ENCODE assay signal across 30 cellular contexts in genomic region chr6:111219785-111220184, GRCh38.
"Had no signal": no experiment of that assay in that cellular context is flagged by ENCODE, and none has a peak within 500 bp of the region (broad histone marks: within the 10 kb centered on the region; RNA-seq: fewer than 3 reads in every experiment).

No MANE protein-coding gene starts in this region.

- ATAC-seq: activated CD4-positive, alpha-beta T cell treated with anti-CD3 and anti-CD28 coated beads for 36 hours; activated CD8-positive, alpha-beta memory T cell treated with anti-CD3 and anti-CD28 coated beads, Interleukin-2, amount 10 ng/mL, durations not matched to agents 7 days and 5 days; activated CD8-positive, alpha-beta T cell treated with anti-CD3 and anti-CD28 coated beads, Interleukin-2, amount 10 ng/mL, durations not matched to agents 7 days and 5 days; activated naive CD8-positive, alpha-beta T cell treated with anti-CD3 and anti-CD28 coated beads, Interleukin-2, amount 50 U/mL, for 24 hours; body of pancreas; esophagus mucosa had no signal

- FAIRE-seq: endometrium, endothelial cell of umbilical vein, frontal cortex had no signal

- H3K27ac ChIP-seq: adrenal gland, body of pancreas, colonic mucosa, epithelial cell of prostate had no signal

- H3K27me3 ChIP-seq: adrenal gland, body of pancreas, colonic mucosa had no signal

- H3K4me1 ChIP-seq: colonic mucosa had no signal

- H3K36me3 ChIP-seq: adrenal gland, colonic mucosa had no signal

- DNase-seq: activated CD4-positive, alpha-beta memory T cell treated with anti-CD3 and anti-CD28 coated beads for 36 hours; activated CD4-positive, alpha-beta T cell treated with anti-CD3 and anti-CD28 coated beads for 36 hours; activated CD4-positive, alpha-beta T cell treated with anti-CD3 and anti-CD28 coated beads, Interleukin-2, amount 10 ng/mL, durations not matched to agents 24 days and 14 days; activated CD4-positive, CD25-positive, alpha-beta regulatory T cell; activated CD4-positive, CD25-positive, alpha-beta regulatory T cell treated with anti-CD3 and anti-CD28 coated beads, Interleukin-2, amount 50 U/mL, for 72 hours; activated CD8-positive, alpha-beta memory T cell treated with anti-CD3 and anti-CD28 coated beads, Interleukin-2, amount 10 ng/mL, durations not matched to agents 7 days and 5 days; activated CD8-positive, alpha-beta memory T cell treated with anti-CD3 and anti-CD28 coated beads, Interleukin-2, amount 50 U/mL, for 4 hours; activated CD8-positive, alpha-beta T cell treated with anti-CD3 and anti-CD28 coated beads, Interleukin-2, amount 10 ng/mL, durations not matched to agents 7 days and 5 days; activated effector memory CD4-positive, alpha-beta T cell treated with anti-CD3 and anti-CD28 coated beads, Interleukin-2, amount 50 U/mL, for 16 hours; activated naive CD4-positive, alpha-beta T cell treated with anti-CD3 and anti-CD28 coated beads for 36 hours; activated naive CD8-positive, alpha-beta T cell treated with anti-CD3 and anti-CD28 coated beads for 36 hours; activated naive CD8-positive, alpha-beta T cell treated with anti-CD3 and anti-CD28 coated beads, Interleukin-2, amount 50 U/mL, for 24 hours; activated T-cell treated with anti-CD3 and anti-CD28 coated beads, Interleukin-2, amount 50 U/mL, for 1 hour; activated T-cell treated with anti-CD3 and anti-CD28 coated beads, Interleukin-2, amount 50 U/mL, for 48 hours; adrenal gland; amygdala; aorta; body of pancreas; central memory CD4-positive, alpha-beta T cell; cerebellar nuclear complex; colonic mucosa; effector CD8-positive, alpha-beta T cell; foreskin fibroblast; glutamatergic neuron; T-helper 2 cell had no signal

- H3K9me3 ChIP-seq: adrenal gland, body of pancreas, colonic mucosa had no signal

- H3K4me3 ChIP-seq: adrenal gland, body of pancreas, colonic mucosa had no signal
